ENCODE assay signal across 20 cellular contexts in the genomic region with DNA sequence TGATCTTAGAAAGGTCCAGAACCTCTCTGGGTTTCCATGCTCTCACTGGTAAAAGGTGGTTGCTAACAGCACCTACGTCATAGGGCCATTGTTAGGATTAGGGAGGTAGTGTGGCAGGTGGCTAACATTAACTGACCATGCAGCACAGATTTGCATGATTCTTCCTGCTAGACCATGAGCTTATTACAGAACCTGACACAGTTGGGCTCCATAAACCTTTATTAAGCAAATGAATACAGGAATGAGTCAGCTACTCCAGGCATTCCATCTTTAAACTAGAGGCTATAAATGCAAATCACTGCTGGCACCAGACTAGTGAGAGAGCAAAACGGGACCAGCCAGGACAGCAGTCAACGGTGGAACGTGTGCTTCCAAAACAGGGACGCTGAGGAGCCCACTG.
"Had no signal": no experiment of that assay in that cellular context is flagged by ENCODE, and none has a peak within 500 bp of the region (broad histone marks: within the 10 kb centered on the region; RNA-seq: fewer than 3 reads in every experiment).

No MANE protein-coding gene starts in this region.

- ATAC-seq: activated CD8-positive, alpha-beta T cell treated with anti-CD3 and anti-CD28 coated beads, Interleukin-2, amount 10 ng/mL, durations not matched to agents 7 days and 5 days; foreskin keratinocyte had no signal

- DNase-seq: activated CD4-positive, alpha-beta T cell treated with anti-CD3 and anti-CD28 coated beads for 1 hour; activated CD4-positive, alpha-beta T cell treated with anti-CD3 and anti-CD28 coated beads, Interleukin-2, amount 50 U/mL, for 1 hour; activated CD8-positive, alpha-beta T cell treated with anti-CD3 and anti-CD28 coated beads, Interleukin-2, amount 10 ng/mL, durations not matched to agents 7 days and 5 days; activated gamma-delta T cell treated with Interleukin-2 at 50 U/mL for 16 hours; anterior cingulate cortex; brain microvascular endothelial cell; caudate nucleus; dermis blood vessel endothelial cell; effector memory CD4-positive, alpha-beta T cell; kidney glomerular epithelial cell; mesenchymal stem cell; naive B cell; occipital lobe; sigmoid colon; stimulated activated CD4-positive, alpha-beta T cell treated with anti-CD3 and anti-CD28 coated beads, Interleukin-2, amount 100 ng/mL, for 48 hours; stimulated activated naive CD4-positive, alpha-beta T cell treated with Interleukin-2 at 50 U/mL for 16 hours; WERI-Rb-1 had no signal

- H3K4me1 ChIP-seq: foreskin keratinocyte, vagina had no signal

- H3K9me3 ChIP-seq: sigmoid colon, thoracic aorta, vagina had no signal

- H3K36me3 ChIP-seq: brain microvascular endothelial cell, sigmoid colon, thoracic aorta, vagina, WERI-Rb-1 had no signal

- H3K27me3 ChIP-seq: brain microvascular endothelial cell, foreskin keratinocyte, sigmoid colon, vagina had no signal

- H3K27ac ChIP-seq: brain microvascular endothelial cell, foreskin keratinocyte, thoracic aorta, vagina, WERI-Rb-1 had no signal

- H3K4me3 ChIP-seq: sigmoid colon, thoracic aorta, vagina had no signal
